Comparison of ENCODE assay signal across 23 cellular contexts in the genomic region with DNA sequence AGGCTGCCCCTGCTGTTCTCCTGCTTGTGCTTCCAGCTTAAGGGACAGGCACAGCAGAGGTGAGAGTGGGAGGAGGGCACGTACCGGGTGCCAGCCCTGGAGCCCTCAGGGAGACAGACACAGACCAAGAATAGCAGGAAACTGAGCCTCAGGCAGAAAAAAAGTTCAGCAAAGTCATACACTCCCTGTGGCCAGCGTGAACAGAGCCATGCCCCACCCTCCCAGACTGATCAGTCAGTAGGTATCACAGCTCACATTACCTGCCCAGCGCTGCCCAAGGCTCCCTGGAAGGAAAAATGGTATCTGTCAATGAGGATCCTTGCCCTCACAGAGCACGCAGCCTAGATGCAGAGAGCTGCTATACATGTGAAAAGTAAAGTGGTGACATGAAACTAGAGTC. TPM values are rescaled to one million over a fixed set of nuclear protein-coding genes. Genes with fewer than 3 reads are reported as not detected.
DNase-seq lines count a peak whose midpoint lies in the region; ATAC-seq and TF ChIP-seq lines count a peak whose summit lies in the region.
"Had no signal": no experiment of that assay in that cellular context is flagged by ENCODE, and none has a peak within 500 bp of the region (broad histone marks: within the 10 kb centered on the region; RNA-seq: fewer than 3 reads in every experiment).

No MANE protein-coding gene starts in this region.

- no peaks in the 10 kb centered on the region for H3K79me1 ChIP-seq in neuronal stem cell (ENCODE audit: low read depth, low read length)

- CTCF ChIA-PET in activated naive CD4-positive, alpha-beta T cell treated with anti-CD3 and anti-CD28 coated beads for 36 hours (lab: Charles Lee), result interaction anchor here (1.1 to 2.4 kb wide), 4 partner anchors 10 to 83 kb away, joined by 3 to 7 read pairs (median 5); no protein-coding TSS in a partner anchor
- CTCF ChIA-PET in HEK293T (lab: Yijun Ruan, JAX), result interaction anchor here (0.8 to 1.6 kb wide), 5 partner anchors 22 to 347 kb away, joined by 3 to 8 read pairs (median 3); no protein-coding TSS in a partner anchor

- H3K14ac ChIP-seq in neuronal stem cell (ENCODE audit: low read length), result no peak overlapping the region

- peaks cover under 1% of the 10 kb centered on the region for H3K4me1 Mint-ChIP-seq in activated naive CD4-positive, alpha-beta T cell treated with anti-CD3 and anti-CD28 coated beads, Interleukin-2, amount 50 U/mL, for 24 hours
- peaks cover under 1% of the 10 kb centered on the region for H3K4me1 Mint-ChIP-seq in activated naive CD4-positive, alpha-beta T cell treated with anti-CD3 and anti-CD28 coated beads for 36 hours (ENCODE audit: low read depth)
- H3K4me1 Mint-ChIP-seq: CD4-positive, CD25-positive, alpha-beta regulatory T cell had no signal

- H3K36me3 Mint-ChIP-seq in activated naive CD4-positive, alpha-beta T cell treated with anti-CD3 and anti-CD28 coated beads, Interleukin-2, amount 50 U/mL, for 24 hours, result no peaks in the 10 kb centered on the region
- H3K36me3 Mint-ChIP-seq in activated naive CD4-positive, alpha-beta T cell treated with anti-CD3 and anti-CD28 coated beads for 36 hours (ENCODE audit: low read depth), result no peaks in the 10 kb centered on the region
- H3K36me3 Mint-ChIP-seq: CD4-positive, CD25-positive, alpha-beta regulatory T cell had no signal

- no CpG with 5 or more reads among the region's 5 CpGs for WGBS in neuronal stem cell (ENCODE audit: extremely low coverage in 2 of 2, insufficient read length in 2 of 2, insufficient replicate concordance in 1 of 2), 2 donors

- no peak overlapping the region for H4K91ac ChIP-seq in neuronal stem cell (ENCODE audit: low read depth, low read length, poor library complexity)

- no peaks in the 10 kb centered on the region for H3K9me3 Mint-ChIP-seq in activated naive CD4-positive, alpha-beta T cell treated with anti-CD3 and anti-CD28 coated beads, Interleukin-2, amount 50 U/mL, for 24 hours
- H3K9me3 Mint-ChIP-seq in activated naive CD4-positive, alpha-beta T cell treated with anti-CD3 and anti-CD28 coated beads for 36 hours, result no peaks in the 10 kb centered on the region

- H3K27me3 ChIP-seq in RWPE2 (ENCODE audit: insufficient read depth, poor library complexity, severe bottlenecking) (no peaks in the 10 kb centered on the region), neuronal stem cell (ENCODE audit: control insufficient read depth in 3 of 3, insufficient read depth in 3 of 3, low read depth in 1 of 3, low read length in 3 of 3) (peaks cover 0 to 77% (median 0%) of the 10 kb centered on the region in 3 experiments)
- H3K27me3 ChIP-seq: BLaER1, Peyer's patch had no signal

- peak; percentile 62 for ATAC-seq in RWPE2 (ENCODE audit: low read depth)

- no peak overlapping the region for H3K23ac ChIP-seq in neuronal stem cell (ENCODE audit: low read depth, low read length, poor library complexity)

- intact Hi-C loops in activated naive CD4-positive, alpha-beta T cell treated with anti-CD3 and anti-CD28 coated beads for 36 hours (cut with micrococcal nuclease), result no loop called here

- H3K27ac Mint-ChIP-seq in activated naive CD4-positive, alpha-beta T cell treated with anti-CD3 and anti-CD28 coated beads, Interleukin-2, amount 50 U/mL, for 24 hours, result peak overlapping the region; percentile 17
- H3K27ac Mint-ChIP-seq in activated naive CD4-positive, alpha-beta T cell treated with anti-CD3 and anti-CD28 coated beads for 36 hours, result no peak overlapping the region
- H3K27ac Mint-ChIP-seq: CD4-positive, CD25-positive, alpha-beta regulatory T cell had no signal

- H2BK12ac ChIP-seq in neuronal stem cell (ENCODE audit: low read length), result no peak overlapping the region

- no peak overlapping the region for H2BK5ac ChIP-seq in neuronal stem cell (ENCODE audit: low read length)

- no peaks in the 10 kb centered on the region for H3K9me3 ChIP-seq in RWPE2 (ENCODE audit: severe bottlenecking)
- H3K9me3 ChIP-seq in neuronal stem cell (replicated peaks in 1 of 2; ENCODE audit: control insufficient read depth in 2 of 2, insufficient read depth in 1 of 2, low read depth in 1 of 2, low read length in 2 of 2), result no peaks in the 10 kb centered on the region
- H3K9me3 ChIP-seq: BLaER1, Peyer's patch, SK-N-SH had no signal

- peak overlapping the region; percentile 35 for H2BK15ac ChIP-seq in neuronal stem cell (ENCODE audit: low read length)

- DNase-seq in activated naive CD4-positive, alpha-beta T cell treated with anti-CD3 and anti-CD28 coated beads for 36 hours, result no peak
- DNase-seq in HPDE6-E6E7 (ENCODE audit: extremely low spot score) (peak; percentile 22), RWPE2 (ENCODE audit: low spot score) (no peak), neuronal stem cell (ENCODE audit: low spot score) (no peak), NCI-H226 (no peak), HEK293T (ENCODE audit: extremely low spot score) (no peak)
- DNase-seq: CD4-positive, CD25-positive, alpha-beta regulatory T cell; H7; KG1; NCI-H1048; NCI-H1694; NCI-H2029 treated with DMSO at 0.1 percent for 48 hours; NCI-H2171; NCI-H524 treated with DMSO at 0.1 percent for 48 hours; NCI-H82; Peyer's patch; SK-N-SH; SW 1271 had no signal

- no peak overlapping the region for H2AFZ ChIP-seq in neuronal stem cell (ENCODE audit: low read length)

- H3K4ac ChIP-seq in neuronal stem cell (ENCODE audit: low read length), result no peak overlapping the region

- no peak for TF ChIP-seq CTCF in RWPE2 (IDR thresholded peaks at IDR 0.05; ENCODE audit: poor library complexity, severe bottlenecking)

- H3K27ac ChIP-seq in RWPE2 (ENCODE audit: poor library complexity, severe bottlenecking) (no peak overlapping the region), neuronal stem cell (replicated peaks; ENCODE audit: low read length) (no peak overlapping the region)
- H3K27ac ChIP-seq: BLaER1, Peyer's patch had no signal

- H3K4me2 ChIP-seq in neuronal stem cell (ENCODE audit: insufficient read depth, low read length, poor library complexity, severe bottlenecking), result no peak overlapping the region
- H3K4me2 ChIP-seq: BLaER1, SK-N-SH had no signal

- no peak overlapping the region for H2BK120ac ChIP-seq in neuronal stem cell (ENCODE audit: low read depth, low read length)

- no peak overlapping the region for H3K4me3 ChIP-seq in RWPE2 (ENCODE audit: severe bottlenecking)
- no peak overlapping the region for H3K4me3 ChIP-seq in neuronal stem cell (ENCODE audit: low read length in 2 of 2)
- H3K4me3 ChIP-seq: BLaER1, Peyer's patch had no signal

- peak overlapping the region; percentile 18 for H2AK5ac ChIP-seq in neuronal stem cell (ENCODE audit: low read depth, low read length)

- no peaks in the 10 kb centered on the region for H3K4me1 ChIP-seq in RWPE2 (ENCODE audit: insufficient read depth, poor library complexity, severe bottlenecking)
- peaks cover 0 to 2% of the 10 kb centered on the region in 2 donors for H3K4me1 ChIP-seq in neuronal stem cell (ENCODE audit: control insufficient read depth in 2 of 2, insufficient read depth in 1 of 2, low read depth in 1 of 2, low read length in 2 of 2)
- H3K4me1 ChIP-seq: BLaER1, Peyer's patch had no signal

- no peak overlapping the region for H3K4me3 Mint-ChIP-seq in activated naive CD4-positive, alpha-beta T cell treated with anti-CD3 and anti-CD28 coated beads, Interleukin-2, amount 50 U/mL, for 24 hours
- no peak overlapping the region for H3K4me3 Mint-ChIP-seq in activated naive CD4-positive, alpha-beta T cell treated with anti-CD3 and anti-CD28 coated beads for 36 hours
- H3K4me3 Mint-ChIP-seq: CD4-positive, CD25-positive, alpha-beta regulatory T cell had no signal

- H3K36me3 ChIP-seq in RWPE2 (ENCODE audit: low read depth), result no peaks in the 10 kb centered on the region
- H3K36me3 ChIP-seq in neuronal stem cell (replicated peaks in 1 of 2; ENCODE audit: control insufficient read depth in 2 of 2, insufficient read depth in 2 of 2, low read length in 2 of 2), result no peaks in the 10 kb centered on the region
- H3K36me3 ChIP-seq: BLaER1, Peyer's patch had no signal

- no peak overlapping the region for H3K18ac ChIP-seq in neuronal stem cell (ENCODE audit: low read length)

- H3K27me3 Mint-ChIP-seq in activated naive CD4-positive, alpha-beta T cell treated with anti-CD3 and anti-CD28 coated beads, Interleukin-2, amount 50 U/mL, for 24 hours, result peaks cover 9% of the 10 kb centered on the region
- H3K27me3 Mint-ChIP-seq in activated naive CD4-positive, alpha-beta T cell treated with anti-CD3 and anti-CD28 coated beads for 36 hours (ENCODE audit: low read depth), result peaks cover 11% of the 10 kb centered on the region

- no peak overlapping the region for H4K8ac ChIP-seq in neuronal stem cell (ENCODE audit: low read depth, low read length)

- POLR2A ChIA-PET in HEK293T (lab: Yijun Ruan, JAX), result no interaction called here

- no peak overlapping the region for H3K9ac ChIP-seq in neuronal stem cell (ENCODE audit: low read depth, low read length, poor library complexity)
- H3K9ac ChIP-seq: BLaER1, SK-N-SH had no signal

TF ChIP-seq in HEK293T, 16 proteins besides CTCF, POLR2A, EP300 and RAD21:
- no peak for TF ChIP-seq SUZ12 (IDR thresholded peaks at IDR 0.05)
- TF ChIP-seq NFRKB (IDR thresholded peaks at IDR 0.05), result no peak
- no peak for TF ChIP-seq LEF1 (IDR thresholded peaks at IDR 0.05; ENCODE audit: borderline replicate concordance)
- TF ChIP-seq ELF4 (IDR thresholded peaks at IDR 0.05), result no peak
- TF ChIP-seq FOXK2 (IDR thresholded peaks at IDR 0.05), result no peak
- no peak for TF ChIP-seq L3MBTL2 (conservative IDR thresholded peaks at IDR 0.05)
- TF ChIP-seq TARDBP (IDR thresholded peaks at IDR 0.05), result no peak

RNA-seq across cellular contexts. Expression of a gene that starts 1.3 kb away (rescaled TPM):
- total RNA-seq in activated naive CD4-positive, alpha-beta T cell treated with anti-CD3 and anti-CD28 coated beads for 36 hours, result not detected
- polyA plus RNA-seq in neuronal stem cell (2013, experiment 1 of 2), result not detected
- polyA plus RNA-seq in neuronal stem cell (2013, experiment 2 of 2), result not detected
- total RNA-seq: CD4-positive, CD25-positive, alpha-beta regulatory T cell; Daoy; G401; H7; Peyer's patch had no signal
- polyA plus RNA-seq: AG04450; CD4-positive, CD25-positive, alpha-beta regulatory T cell; SK-N-SH had no signal

RNA-seq across cellular contexts. Expression of a gene that starts 36.7 kb away (rescaled TPM):
- under 1 TPM in 1 of 2 experiments, not detected in 1; 0.12 TPM for total RNA-seq in activated naive CD4-positive, alpha-beta T cell treated with anti-CD3 and anti-CD28 coated beads for 36 hours
- 0.11 TPM for polyA plus RNA-seq in neuronal stem cell (2013, experiment 1 of 2)
- 0.07 TPM for polyA plus RNA-seq in neuronal stem cell (2013, experiment 2 of 2)
- total RNA-seq: CD4-positive, CD25-positive, alpha-beta regulatory T cell had no signal
- polyA plus RNA-seq: CD4-positive, CD25-positive, alpha-beta regulatory T cell had no signal

RNA-seq across cellular contexts. Expression of a gene that starts 43.1 kb away (rescaled TPM):
- total RNA-seq in activated naive CD4-positive, alpha-beta T cell treated with anti-CD3 and anti-CD28 coated beads for 36 hours, result not detected
- 0.53 TPM for polyA plus RNA-seq in neuronal stem cell (2013, experiment 1 of 2)
- polyA plus RNA-seq in neuronal stem cell (2013, experiment 2 of 2), result 0.36 TPM
- total RNA-seq: CD4-positive, CD25-positive, alpha-beta regulatory T cell; Daoy; G401; Peyer's patch had no signal
- polyA plus RNA-seq: AG04450; CD4-positive, CD25-positive, alpha-beta regulatory T cell; SK-N-SH had no signal
